Comparison of ENCODE assay signal across 8 cellular contexts in genomic region chr17:82351713-82352488, GRCh38. TPM values are rescaled to one million over a fixed set of nuclear protein-coding genes. Genes with fewer than 3 reads are reported as not detected.
A peak's percentile ranks its signal among the peaks of the same experiment; 100 is the strongest.
DNase-seq lines count a peak whose midpoint lies in the region; ATAC-seq, FAIRE-seq and TF ChIP-seq lines count a peak whose summit lies in the region.

No MANE protein-coding gene starts in this region.

- H3K4me1 Mint-ChIP-seq in progenitor cell of endocrine pancreas (ENCODE audit: low read depth), result peaks cover 18% of the 10 kb centered on the region

- no peak overlapping the region for H3K4me3 ChIP-seq in AG09309 (ENCODE audit: control insufficient read depth, low read depth, low read length)

- H3K27me3 Mint-ChIP-seq in progenitor cell of endocrine pancreas, result peaks cover 6% of the 10 kb centered on the region

- no peaks in the 10 kb centered on the region for H3K36me3 Mint-ChIP-seq in activated naive CD4-positive, alpha-beta T cell treated with anti-CD3 and anti-CD28 coated beads, Interleukin-2, amount 50 U/mL, for 72 hours
- no peaks in the 10 kb centered on the region for H3K36me3 Mint-ChIP-seq in progenitor cell of endocrine pancreas (ENCODE audit: insufficient read depth)

- H3K27ac Mint-ChIP-seq in activated naive CD4-positive, alpha-beta T cell treated with anti-CD3 and anti-CD28 coated beads, Interleukin-2, amount 50 U/mL, for 72 hours, result no peak overlapping the region
- no peak overlapping the region for H3K27ac Mint-ChIP-seq in progenitor cell of endocrine pancreas

- TF ChIP-seq CTCF in AG09309 (IDR thresholded peaks at IDR 0.05; ENCODE audit: control insufficient read depth, insufficient read depth, low read depth, low read length, missing control alignments) (peak; percentile 95), progenitor cell of endocrine pancreas (IDR thresholded peaks at IDR 0.05; ENCODE audit: unreplicated experiment) (peak; percentile 99)

- ATAC-seq in activated naive CD4-positive, alpha-beta T cell treated with anti-CD3 and anti-CD28 coated beads, Interleukin-2, amount 50 U/mL, for 72 hours, result peak; percentile 89 to 90
- peak; percentile 90 for ATAC-seq in Right ventricle myocardium superior (ENCODE audit: poor library complexity)

- FAIRE-seq in urothelium cell line (lab: Jason Lieb, UNC), result peak; percentile 46

- intact Hi-C loops in Right ventricle myocardium superior (cut with DNase I), result loop anchor here (1.0 to 10.0 kb wide), 3 partner anchors 62 to 423 kb away; no protein-coding TSS in a partner anchor

- DNase-seq in AG09309 (ENCODE audit: low read depth) (peak; percentile 44), GM19238 (ENCODE audit: insufficient read length, low spot score) (peak; percentile 78), NAMALWA (ENCODE audit: low spot score) (peak; percentile 95), SKM-1 treated with dmso at 0.1 percent for 144 hours (lab: John Stamatoyannopoulos, UW; ENCODE audit: unreplicated experiment) (peak; percentile 74), Right ventricle myocardium superior (peak; percentile 89), progenitor cell of endocrine pancreas (ENCODE audit: low spot score, unreplicated experiment) (peak; percentile 86), urothelium cell line (ENCODE audit: low spot score) (peak; percentile 89)
- DNase-seq in activated naive CD4-positive, alpha-beta T cell treated with anti-CD3 and anti-CD28 coated beads, Interleukin-2, amount 50 U/mL, for 72 hours (ENCODE audit: low spot score in 2 of 2), result peak; percentile 73 to 87

- no peak overlapping the region for H3K4me3 Mint-ChIP-seq in progenitor cell of endocrine pancreas (ENCODE audit: low read depth)

- H3K9me3 Mint-ChIP-seq in activated naive CD4-positive, alpha-beta T cell treated with anti-CD3 and anti-CD28 coated beads, Interleukin-2, amount 50 U/mL, for 72 hours, result no peaks in the 10 kb centered on the region
- H3K9me3 Mint-ChIP-seq in progenitor cell of endocrine pancreas (ENCODE audit: low read depth), result no peaks in the 10 kb centered on the region

RNA-seq across cellular contexts. Expression of gene TEX19, which starts 7.1 kb away (rescaled TPM):
- under 1 TPM; 0.18 to 0.41 TPM for total RNA-seq in activated naive CD4-positive, alpha-beta T cell treated with anti-CD3 and anti-CD28 coated beads, Interleukin-2, amount 50 U/mL, for 72 hours
- not detected for total RNA-seq in Right ventricle myocardium superior
- total RNA-seq in progenitor cell of endocrine pancreas, result 0.24 TPM in 1 of 2 replicates, not detected in the other

RNA-seq across cellular contexts. Expression of gene SECTM1, which starts 18.3 kb away (rescaled TPM):
- 10 to 100 TPM in 1 of 2 donors, 1 to 10 TPM in 1; 2.3 to 13.7 TPM for total RNA-seq in activated naive CD4-positive, alpha-beta T cell treated with anti-CD3 and anti-CD28 coated beads, Interleukin-2, amount 50 U/mL, for 72 hours
- total RNA-seq in Right ventricle myocardium superior (4.3 TPM), progenitor cell of endocrine pancreas (not detected in 2 replicates)

RNA-seq across cellular contexts. Expression of gene UTS2R, which starts 19.7 kb away (rescaled TPM):
- total RNA-seq in activated naive CD4-positive, alpha-beta T cell treated with anti-CD3 and anti-CD28 coated beads, Interleukin-2, amount 50 U/mL, for 72 hours, result under 1 TPM in 1 of 2 donors, not detected in 1; 0.18 TPM
- 0.81 TPM for total RNA-seq in Right ventricle myocardium superior
- 0.22 TPM in 2 replicates for total RNA-seq in progenitor cell of endocrine pancreas

RNA-seq across cellular contexts. Expression of gene CD7, which starts 34.5 kb away (rescaled TPM):
- total RNA-seq in activated naive CD4-positive, alpha-beta T cell treated with anti-CD3 and anti-CD28 coated beads, Interleukin-2, amount 50 U/mL, for 72 hours, result 100 to 1,000 TPM; 620 to 646 TPM
- total RNA-seq in Right ventricle myocardium superior (0.75 TPM), progenitor cell of endocrine pancreas (0.31 and 0.46 TPM in 2 replicates)

Comparison
In these comparisons a context has a peak if more than half of its experiments do, and no peak if none do; other contexts are left out.
1. DNase-seq: peak in every context shown above with its lines; median percentile 95 in NAMALWA; 89 in Right ventricle myocardium superior; 89 in urothelium cell line; 86 in progenitor cell of endocrine pancreas; 80 in activated naive CD4-positive, alpha-beta T cell treated with anti-CD3 and anti-CD28 coated beads, Interleukin-2, amount 50 U/mL, for 72 hours; 78 in GM19238; 74 in SKM-1 treated with dmso at 0.1 percent for 144 hours; 44 in AG09309.